Comparison of ENCODE assay signal across 1 cellular context in the genomic region with DNA sequence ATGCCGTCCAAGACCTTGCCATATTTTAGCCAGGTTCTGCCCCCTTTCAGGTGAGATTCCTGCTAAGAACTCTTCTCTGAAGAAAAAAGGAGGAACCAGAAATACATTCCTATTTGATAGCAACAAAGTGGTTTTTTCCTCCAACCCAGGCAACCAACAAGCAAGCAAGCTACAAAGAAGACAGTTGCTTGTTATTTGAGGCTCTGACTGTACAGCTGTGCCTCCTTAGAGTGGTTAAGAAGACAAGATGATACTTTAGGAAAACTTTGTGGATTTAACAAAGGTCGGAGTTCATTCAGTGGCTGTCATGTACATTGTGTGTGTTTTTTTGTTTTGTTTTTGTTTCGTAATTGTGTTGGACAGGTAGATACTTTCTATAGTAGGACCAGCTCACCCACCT.
TF ChIP-seq lines count a peak whose summit lies in the region.

No MANE protein-coding gene starts in this region.

TF ChIP-seq in A549, 52 proteins besides CTCF, POLR2A, EP300 and RAD21 (continued from another document):
- TF ChIP-seq, protein P1, sequence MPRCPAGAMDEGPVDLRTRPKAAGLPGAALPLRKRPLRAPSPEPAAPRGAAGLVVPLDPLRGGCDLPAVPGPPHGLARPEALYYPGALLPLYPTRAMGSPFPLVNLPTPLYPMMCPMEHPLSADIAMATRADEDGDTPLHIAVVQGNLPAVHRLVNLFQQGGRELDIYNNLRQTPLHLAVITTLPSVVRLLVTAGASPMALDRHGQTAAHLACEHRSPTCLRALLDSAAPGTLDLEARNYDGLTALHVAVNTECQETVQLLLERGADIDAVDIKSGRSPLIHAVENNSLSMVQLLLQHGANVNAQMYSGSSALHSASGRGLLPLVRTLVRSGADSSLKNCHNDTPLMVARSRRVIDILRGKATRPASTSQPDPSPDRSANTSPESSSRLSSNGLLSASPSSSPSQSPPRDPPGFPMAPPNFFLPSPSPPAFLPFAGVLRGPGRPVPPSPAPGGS (IDR thresholded peaks at IDR 0.05): no peak
- no peak for TF ChIP-seq ESRRA (IDR thresholded peaks at IDR 0.05; ENCODE audit: borderline replicate concordance, low read length)
- no peak for TF ChIP-seq KDM5A (IDR thresholded peaks at IDR 0.05)
- no peak for TF ChIP-seq SMC3 (IDR thresholded peaks at IDR 0.05)
